In genomic region chr4:145804134-145804533, GRCh38 we compare ENCODE assay signal across 10 cellular contexts.
A peak's percentile ranks its signal among the peaks of the same experiment; 100 is the strongest.
DNase-seq lines count a peak whose midpoint lies in the region; ATAC-seq and TF ChIP-seq lines count a peak whose summit lies in the region.
"Had no signal": no experiment of that assay in that cellular context is flagged by ENCODE, and none has a peak within 500 bp of the region (broad histone marks: within the 10 kb centered on the region; RNA-seq: fewer than 3 reads in every experiment).

No MANE protein-coding gene starts in this region.

- H3K27ac Mint-ChIP-seq in activated T-helper 2 cell treated with anti-CD3 and anti-CD28 coated beads, Interferon-gamma antibody, Interleukin-2, Interleukin-4, amounts not matched to agents 10 μg/mL and 5 μg/mL and 100 μg/mL, durations not matched to agents 14 hours and 24 hours and 36 hours = peak overlapping the region; percentile 50

- TF ChIP-seq POLR2A in gastroesophageal sphincter (IDR thresholded peaks at IDR 0.05) = no peak

- H3K9me3 Mint-ChIP-seq in activated T-helper 2 cell treated with anti-CD3 and anti-CD28 coated beads, Interferon-gamma antibody, Interleukin-2, Interleukin-4, amounts not matched to agents 10 μg/mL and 5 μg/mL and 100 μg/mL, durations not matched to agents 14 hours and 24 hours and 36 hours = peaks cover 4% of the 10 kb centered on the region

- ATAC-seq in gastroesophageal sphincter (peak; percentile 87), sciatic nerve (peak; percentile 91), HG02852 (IDR thresholded peaks at IDR 0.05; ENCODE audit: unreplicated experiment) (no peak), GM21515 (IDR thresholded peaks at IDR 0.05; ENCODE audit: unreplicated experiment) (no peak)

- H3K36me3 ChIP-seq in gastroesophageal sphincter = no peaks in the 10 kb centered on the region

- H3K4me3 Mint-ChIP-seq in activated T-helper 2 cell treated with anti-CD3 and anti-CD28 coated beads, Interferon-gamma antibody, Interleukin-2, Interleukin-4, amounts not matched to agents 10 μg/mL and 5 μg/mL and 100 μg/mL, durations not matched to agents 14 hours and 24 hours and 36 hours (ENCODE audit: low read depth) = no peak overlapping the region

- WGBS in gastroesophageal sphincter (ENCODE audit: low coverage in 1 of 2), 2 donors = 44 to 63% methylated on average over 1 of the region's 1 CpG

- peak; percentile 88 for DNase-seq in H4 (ENCODE audit: low spot score)
- no peak for DNase-seq in activated T-helper 2 cell treated with anti-CD3 and anti-CD28 coated beads, Interferon-gamma antibody, Interleukin-2, Interleukin-4, amounts not matched to agents 10 μg/mL and 5 μg/mL and 100 μg/mL, durations not matched to agents 14 hours and 24 hours and 36 hours (ENCODE audit: low spot score)
- DNase-seq in sciatic nerve (ENCODE audit: low spot score) = no peak
- no peak for DNase-seq in NCI-H2227 treated with DMSO at 0.1 percent for 48 hours (lab: John Stamatoyannopoulos, UW)
- DNase-seq in NCI-H2107 treated with DMSO at 0.1 percent for 48 hours (lab: John Stamatoyannopoulos, UW; ENCODE audit: unreplicated experiment) = no peak
- DNase-seq: NCI-H1092 had no signal

- H3K27me3 Mint-ChIP-seq in activated T-helper 2 cell treated with anti-CD3 and anti-CD28 coated beads, Interferon-gamma antibody, Interleukin-2, Interleukin-4, amounts not matched to agents 10 μg/mL and 5 μg/mL and 100 μg/mL, durations not matched to agents 14 hours and 24 hours and 36 hours (ENCODE audit: low read depth) = no peaks in the 10 kb centered on the region

- H3K9me3 ChIP-seq in gastroesophageal sphincter = no peaks in the 10 kb centered on the region

- no peak for TF ChIP-seq EP300 in gastroesophageal sphincter (IDR thresholded peaks at IDR 0.05)

- peaks cover 39% of the 10 kb centered on the region for H3K4me1 Mint-ChIP-seq in activated T-helper 2 cell treated with anti-CD3 and anti-CD28 coated beads, Interferon-gamma antibody, Interleukin-2, Interleukin-4, amounts not matched to agents 10 μg/mL and 5 μg/mL and 100 μg/mL, durations not matched to agents 14 hours and 24 hours and 36 hours (ENCODE audit: low read depth)

- intact Hi-C loops in activated T-helper 2 cell treated with anti-CD3 and anti-CD28 coated beads, Interferon-gamma antibody, Interleukin-2, Interleukin-4, amounts not matched to agents 10 μg/mL and 5 μg/mL and 100 μg/mL, durations not matched to agents 14 hours and 24 hours and 36 hours (cut with micrococcal nuclease) = loop anchor here (10.0 kb wide), 2 partner anchors 371 to 709 kb away; partner anchors contain the start of genes ABCE1, ANAPC10 and LSM6
- intact Hi-C loops in sciatic nerve (cut with DNase I) = no loop called here

- no peaks in the 10 kb centered on the region for H3K27me3 ChIP-seq in gastroesophageal sphincter
- H3K27me3 ChIP-seq: cardiac muscle cell had no signal

- H3K27ac ChIP-seq in gastroesophageal sphincter = no peak overlapping the region
- H3K27ac ChIP-seq: cardiac muscle cell had no signal

- TF ChIP-seq CTCF in gastroesophageal sphincter (IDR thresholded peaks at IDR 0.05) = no peak

- H3K4me3 ChIP-seq in gastroesophageal sphincter = no peak overlapping the region
- H3K4me3 ChIP-seq: cardiac muscle cell had no signal

- H3K36me3 Mint-ChIP-seq in activated T-helper 2 cell treated with anti-CD3 and anti-CD28 coated beads, Interferon-gamma antibody, Interleukin-2, Interleukin-4, amounts not matched to agents 10 μg/mL and 5 μg/mL and 100 μg/mL, durations not matched to agents 14 hours and 24 hours and 36 hours (ENCODE audit: low read depth) = peaks cover 54% of the 10 kb centered on the region

- peaks cover 0 to 18% (median 5%) of the 10 kb centered on the region in 3 donors for H3K4me1 ChIP-seq in gastroesophageal sphincter

Comparison
In these comparisons a context has a peak if more than half of its experiments do, and no peak if none do; other contexts are left out.
1. ATAC-seq: peak in gastroesophageal sphincter (single experiment) and sciatic nerve (single experiment); none in HG02852 (single experiment) and GM21515 (single experiment).